In genomic region chr14:70926187-70926830, GRCh38 we compare ENCODE assay signal across 28 cellular contexts. TPM values are rescaled to one million over a fixed set of nuclear protein-coding genes. Genes with fewer than 3 reads are reported as not detected.
DNase-seq lines count a peak whose midpoint lies in the region; ATAC-seq and TF ChIP-seq lines count a peak whose summit lies in the region.
"Had no signal": no experiment of that assay in that cellular context is flagged by ENCODE, and none has a peak within 500 bp of the region (broad histone marks: within the 10 kb centered on the region; RNA-seq: fewer than 3 reads in every experiment).

No MANE protein-coding gene starts in this region.

- no peak overlapping the region for H3K4me3 Mint-ChIP-seq in activated CD4-positive, alpha-beta memory T cell treated with anti-CD3 and anti-CD28 coated beads for 36 hours
- no peak overlapping the region for H3K4me3 Mint-ChIP-seq in activated CD4-positive, alpha-beta memory T cell treated with anti-CD3 and anti-CD28 coated beads, Interleukin-2, amount 10 ng/mL, durations not matched to agents 7 days and 5 days
- H3K4me3 Mint-ChIP-seq in stimulated activated naive CD8-positive, alpha-beta T cell treated with anti-CD3 and anti-CD28 coated beads, Interleukin-15, amount 100 ng/mL, for 72 hours, result peak overlapping the region; percentile 1 to 9
- H3K4me3 Mint-ChIP-seq in immature natural killer cell, result peak overlapping the region; percentile 21 to 81 (median 59)
- H3K4me3 Mint-ChIP-seq: GM23338, neural crest cell had no signal

- H3K9me3 ChIP-seq in ascending aorta, result no peaks in the 10 kb centered on the region
- H3K9me3 ChIP-seq: breast epithelium, lower lobe of right lung, testis had no signal

- H3K4me3 ChIP-seq in ascending aorta, result no peak overlapping the region
- H3K4me3 ChIP-seq: breast epithelium, GM23338, lower lobe of right lung, testis had no signal

- H3K36me3 ChIP-seq in ascending aorta, result no peaks in the 10 kb centered on the region
- H3K36me3 ChIP-seq: breast epithelium, lower lobe of right lung had no signal

- no peaks in the 10 kb centered on the region for H3K9me3 Mint-ChIP-seq in activated CD4-positive, alpha-beta memory T cell treated with anti-CD3 and anti-CD28 coated beads for 36 hours
- no peaks in the 10 kb centered on the region for H3K9me3 Mint-ChIP-seq in activated CD4-positive, alpha-beta memory T cell treated with anti-CD3 and anti-CD28 coated beads, Interleukin-2, amount 10 ng/mL, durations not matched to agents 7 days and 5 days
- H3K9me3 Mint-ChIP-seq in stimulated activated naive CD8-positive, alpha-beta T cell treated with anti-CD3 and anti-CD28 coated beads, Interleukin-15, amount 100 ng/mL, for 72 hours, result no peaks in the 10 kb centered on the region
- H3K9me3 Mint-ChIP-seq in immature natural killer cell, result no peaks in the 10 kb centered on the region
- H3K9me3 Mint-ChIP-seq: GM23338, IgD-negative memory B cell, neural crest cell had no signal

- DNase-seq in activated CD4-positive, alpha-beta memory T cell treated with anti-CD3 and anti-CD28 coated beads for 36 hours, result no peak
- no peak for DNase-seq in activated CD4-positive, alpha-beta memory T cell treated with anti-CD3 and anti-CD28 coated beads, Interleukin-2, amount 10 ng/mL, durations not matched to agents 7 days and 5 days
- no peak for DNase-seq in stimulated activated naive CD8-positive, alpha-beta T cell treated with anti-CD3 and anti-CD28 coated beads, Interleukin-15, amount 100 ng/mL, for 72 hours
- no peak for DNase-seq in stimulated activated naive CD8-positive, alpha-beta T cell treated with anti-CD3 and anti-CD28 coated beads, Interleukin-15, Interleukin-2, amounts not matched to agents 100 U/mL and 50 U/mL, for 24 hours
- DNase-seq in immature natural killer cell (peak; percentile 52 to 60 (median 55)), ecto neural progenitor cell (ENCODE audit: low spot score) (no peak), ascending aorta (ENCODE audit: low spot score in 2 of 2) (no peak)
- DNase-seq: activated effector memory CD4-positive, alpha-beta T cell treated with anti-CD3 and anti-CD28 coated beads, Interleukin-2, amount 50 U/mL, for 16 hours; amniotic stem cell; effector CD4-positive, alpha-beta T cell; hippocampal formation; lower lobe of right lung; MV-4-11; NCI-H1436; NCI-H2081 treated with DMSO at 0.1 percent for 48 hours; NCI-H345; NCI-H69; small intestine; stimulated activated naive CD4-positive, alpha-beta T cell; testis had no signal

- CTCF ChIA-PET in activated CD4-positive, alpha-beta memory T cell treated with anti-CD3 and anti-CD28 coated beads for 36 hours (lab: Charles Lee), result interaction anchor here (1.3 kb wide), 1 partner anchor 19 kb away, joined by 5 read pairs; the partner anchor contains the start of gene PCNX1
- CTCF ChIA-PET in activated CD4-positive, alpha-beta memory T cell treated with anti-CD3 and anti-CD28 coated beads, Interleukin-2, amount 10 ng/mL, durations not matched to agents 7 days and 5 days (lab: Charles Lee), result interaction anchor here (1.5 kb wide), 2 partner anchors 19 kb away, joined by 6 to 9 read pairs; partner anchors contain the start of gene PCNX1

- peak overlapping the region; percentile 15 for H3K27ac Mint-ChIP-seq in activated CD4-positive, alpha-beta memory T cell treated with anti-CD3 and anti-CD28 coated beads for 36 hours
- no peak overlapping the region for H3K27ac Mint-ChIP-seq in activated CD4-positive, alpha-beta memory T cell treated with anti-CD3 and anti-CD28 coated beads, Interleukin-2, amount 10 ng/mL, durations not matched to agents 7 days and 5 days
- no peak overlapping the region for H3K27ac Mint-ChIP-seq in stimulated activated naive CD8-positive, alpha-beta T cell treated with anti-CD3 and anti-CD28 coated beads, Interleukin-15, amount 100 ng/mL, for 72 hours
- H3K27ac Mint-ChIP-seq in immature natural killer cell, result peak overlapping the region; percentile 54 to 84 (median 66)
- H3K27ac Mint-ChIP-seq: GM23338 had no signal

- no peaks in the 10 kb centered on the region for H3K27me3 ChIP-seq in ascending aorta
- H3K27me3 ChIP-seq: breast epithelium, testis had no signal

- no peaks in the 10 kb centered on the region for H3K36me3 Mint-ChIP-seq in activated CD4-positive, alpha-beta memory T cell treated with anti-CD3 and anti-CD28 coated beads for 36 hours
- H3K36me3 Mint-ChIP-seq in activated CD4-positive, alpha-beta memory T cell treated with anti-CD3 and anti-CD28 coated beads, Interleukin-2, amount 10 ng/mL, durations not matched to agents 7 days and 5 days (ENCODE audit: low read depth), result peaks cover 6% of the 10 kb centered on the region
- no peaks in the 10 kb centered on the region for H3K36me3 Mint-ChIP-seq in immature natural killer cell
- H3K36me3 Mint-ChIP-seq: IgD-negative memory B cell had no signal

- TF ChIP-seq CTCF in ascending aorta (IDR thresholded peaks at IDR 0.05), result no peak

- no peaks in the 10 kb centered on the region for H3K27me3 Mint-ChIP-seq in activated CD4-positive, alpha-beta memory T cell treated with anti-CD3 and anti-CD28 coated beads for 36 hours
- no peaks in the 10 kb centered on the region for H3K27me3 Mint-ChIP-seq in activated CD4-positive, alpha-beta memory T cell treated with anti-CD3 and anti-CD28 coated beads, Interleukin-2, amount 10 ng/mL, durations not matched to agents 7 days and 5 days
- H3K27me3 Mint-ChIP-seq in stimulated activated naive CD8-positive, alpha-beta T cell treated with anti-CD3 and anti-CD28 coated beads, Interleukin-15, amount 100 ng/mL, for 72 hours, result no peaks in the 10 kb centered on the region
- peaks cover 0 to 2% (median 0%) of the 10 kb centered on the region in 3 donors for H3K27me3 Mint-ChIP-seq in immature natural killer cell (ENCODE audit: low read depth in 3 of 3)
- H3K27me3 Mint-ChIP-seq: IgD-negative memory B cell had no signal

- H3K4me1 ChIP-seq in ascending aorta, result no peaks in the 10 kb centered on the region
- H3K4me1 ChIP-seq: testis had no signal

- H3K4me1 Mint-ChIP-seq in activated CD4-positive, alpha-beta memory T cell treated with anti-CD3 and anti-CD28 coated beads for 36 hours (ENCODE audit: low read depth), result peaks cover 72% of the 10 kb centered on the region
- peaks cover 58% of the 10 kb centered on the region for H3K4me1 Mint-ChIP-seq in activated CD4-positive, alpha-beta memory T cell treated with anti-CD3 and anti-CD28 coated beads, Interleukin-2, amount 10 ng/mL, durations not matched to agents 7 days and 5 days
- H3K4me1 Mint-ChIP-seq in stimulated activated naive CD8-positive, alpha-beta T cell treated with anti-CD3 and anti-CD28 coated beads, Interleukin-15, amount 100 ng/mL, for 72 hours, result peaks cover 66% of the 10 kb centered on the region
- H3K4me1 Mint-ChIP-seq in immature natural killer cell, result peaks cover 76 to 94% of the 10 kb centered on the region in 2 donors

- POLR2A ChIA-PET in activated CD4-positive, alpha-beta memory T cell treated with anti-CD3 and anti-CD28 coated beads for 36 hours (lab: Charles Lee), result no interaction called here
- POLR2A ChIA-PET in activated CD4-positive, alpha-beta memory T cell treated with anti-CD3 and anti-CD28 coated beads, Interleukin-2, amount 10 ng/mL, durations not matched to agents 7 days and 5 days (lab: Charles Lee), result interaction anchor here (0.8 to 2.4 kb wide), 3 partner anchors 9 to 19 kb away, joined by 3 to 9 read pairs (median 5); partner anchors contain the start of gene PCNX1

- ATAC-seq in stimulated activated naive CD8-positive, alpha-beta T cell treated with anti-CD3 and anti-CD28 coated beads, Interleukin-15, amount 100 ng/mL, for 72 hours, result peak; percentile 69
- no peak for ATAC-seq in stimulated activated naive CD8-positive, alpha-beta T cell treated with anti-CD3 and anti-CD28 coated beads, Interleukin-15, Interleukin-2, amounts not matched to agents 100 U/mL and 50 U/mL, for 24 hours
- ATAC-seq in GM18511 (IDR thresholded peaks at IDR 0.05; ENCODE audit: unreplicated experiment), result no peak
- ATAC-seq: lower lobe of right lung, Right ventricle myocardium inferior, SK-N-SH treated with all-trans-retinoic acid at 6 μM for 48 hours had no signal

- H3K27ac ChIP-seq in ascending aorta, result no peak overlapping the region
- H3K27ac ChIP-seq: breast epithelium, C4-2B, lower lobe of right lung, testis had no signal

- intact Hi-C loops in activated CD4-positive, alpha-beta memory T cell treated with anti-CD3 and anti-CD28 coated beads for 36 hours (cut with micrococcal nuclease), result no loop called here
- intact Hi-C loops in ascending aorta (cut with DNase I), result no loop called here

RNA-seq across cellular contexts. Expression of gene PCNX1, which starts 19.1 kb away (rescaled TPM):
- total RNA-seq in activated CD4-positive, alpha-beta memory T cell treated with anti-CD3 and anti-CD28 coated beads for 36 hours, result 10 to 100 TPM; 39.2 to 44.4 TPM
- total RNA-seq in activated CD4-positive, alpha-beta memory T cell treated with anti-CD3 and anti-CD28 coated beads, Interleukin-2, amount 10 ng/mL, durations not matched to agents 7 days and 5 days, result 10 to 100 TPM; 56.9 to 60.4 TPM
- polyA plus RNA-seq in immature natural killer cell, result 10 to 100 TPM in 1 of 3 donors, 1 to 10 TPM in 2; 4.6 to 17.2 (median 4.6) TPM
- 73.1 TPM for total RNA-seq in ascending aorta

Comparison
In these comparisons a context has a peak if more than half of its experiments do, and no peak if none do; other contexts are left out.
1. H3K27ac Mint-ChIP-seq: peak in activated CD4-positive, alpha-beta memory T cell treated with anti-CD3 and anti-CD28 coated beads for 36 hours (single experiment) and immature natural killer cell (6 of 6); none in activated CD4-positive, alpha-beta memory T cell treated with anti-CD3 and anti-CD28 coated beads, Interleukin-2, amount 10 ng/mL, durations not matched to agents 7 days and 5 days (single experiment) and stimulated activated naive CD8-positive, alpha-beta T cell treated with anti-CD3 and anti-CD28 coated beads, Interleukin-15, amount 100 ng/mL, for 72 hours (0 of 2).
2. DNase-seq: peak in immature natural killer cell (3 of 3); none in activated CD4-positive, alpha-beta memory T cell treated with anti-CD3 and anti-CD28 coated beads for 36 hours (single experiment), activated CD4-positive, alpha-beta memory T cell treated with anti-CD3 and anti-CD28 coated beads, Interleukin-2, amount 10 ng/mL, durations not matched to agents 7 days and 5 days (single experiment), stimulated activated naive CD8-positive, alpha-beta T cell treated with anti-CD3 and anti-CD28 coated beads, Interleukin-15, amount 100 ng/mL, for 72 hours (0 of 2), stimulated activated naive CD8-positive, alpha-beta T cell treated with anti-CD3 and anti-CD28 coated beads, Interleukin-15, Interleukin-2, amounts not matched to agents 100 U/mL and 50 U/mL, for 24 hours (single experiment), ecto neural progenitor cell (single experiment) and ascending aorta (0 of 2).
3. H3K4me3 Mint-ChIP-seq: peak in stimulated activated naive CD8-positive, alpha-beta T cell treated with anti-CD3 and anti-CD28 coated beads, Interleukin-15, amount 100 ng/mL, for 72 hours (2 of 2) and immature natural killer cell (5 of 5); none in activated CD4-positive, alpha-beta memory T cell treated with anti-CD3 and anti-CD28 coated beads for 36 hours (single experiment) and activated CD4-positive, alpha-beta memory T cell treated with anti-CD3 and anti-CD28 coated beads, Interleukin-2, amount 10 ng/mL, durations not matched to agents 7 days and 5 days (single experiment).